Comparison of ENCODE assay signal across 8 cellular contexts in the genomic region with DNA sequence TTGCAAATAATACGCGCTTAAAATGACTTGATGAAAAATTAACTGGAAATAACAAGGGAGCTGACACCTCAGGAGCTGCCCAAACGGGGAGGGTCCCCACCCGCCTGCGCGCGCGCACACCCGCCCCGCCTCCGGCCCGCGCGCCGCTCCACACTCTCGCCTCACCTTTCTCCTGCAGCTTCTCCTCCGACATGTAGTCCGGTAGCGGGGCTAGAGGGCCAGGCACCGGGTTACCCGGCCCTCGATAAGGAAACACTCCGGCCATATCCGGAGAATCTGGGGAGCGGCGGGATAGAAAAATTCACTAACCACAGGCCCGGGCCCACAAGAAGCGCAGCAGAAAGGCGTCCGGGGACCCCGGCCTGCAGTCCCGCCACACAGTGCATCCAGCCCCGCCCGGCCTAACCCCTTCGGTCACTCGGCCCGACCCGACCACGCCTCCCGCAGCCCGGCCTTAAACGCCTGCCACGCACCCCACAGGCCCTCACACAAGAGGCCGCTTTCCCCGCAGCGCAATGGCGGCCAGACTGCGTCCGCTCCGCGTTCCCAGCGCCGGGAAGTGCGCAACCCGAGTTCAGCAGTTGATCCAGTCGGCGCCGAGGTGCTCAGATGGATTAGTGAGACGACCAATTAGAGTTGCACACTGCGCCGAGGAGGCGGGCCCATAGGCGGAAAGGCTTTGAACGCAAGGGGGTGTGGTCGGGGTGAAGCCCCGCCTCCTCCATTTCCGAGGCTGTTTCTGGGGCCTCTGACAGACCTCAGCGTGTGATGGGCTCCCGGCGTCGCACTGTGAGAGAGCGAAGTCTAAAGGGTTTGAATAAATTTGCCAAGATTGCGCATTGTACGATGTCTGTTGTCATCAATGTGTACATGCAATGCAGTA. TPM values are rescaled to one million over a fixed set of nuclear protein-coding genes. Genes with fewer than 3 reads are reported as not detected.
A peak's percentile ranks its signal among the peaks of the same experiment; 100 is the strongest.
DNase-seq lines count a peak whose midpoint lies in the region; ATAC-seq, FAIRE-seq and TF ChIP-seq lines count a peak whose summit lies in the region.

A gene (minus strand): TSS at position 561 of the 883 bp plus-strand sequence. CDS start 296 bp downstream, at position 265.

- TF ChIP-seq CTCF in 22Rv1 (IDR thresholded peaks at IDR 0.05) (no peak), body of pancreas (IDR thresholded peaks at IDR 0.05) (peak in 1 of 7 experiments; percentile 24), sigmoid colon (IDR thresholded peaks at IDR 0.05) (no peak)

- H3K36me3 ChIP-seq in body of pancreas (replicated peaks in 1 of 2; ENCODE audit: insufficient read depth in 1 of 2, low read depth in 2 of 2) (peaks cover 0 to 24% of the 10 kb centered on the region in 2 donors), sigmoid colon (peaks cover 23 to 39% (median 28%) of the 10 kb centered on the region in 4 donors)

- ATAC-seq in GM18520 (IDR thresholded peaks at IDR 0.05; ENCODE audit: unreplicated experiment) (peak; percentile 97), HG03064 (IDR thresholded peaks at IDR 0.05; ENCODE audit: low read depth, unreplicated experiment) (peak; percentile 93), body of pancreas (peak; percentile 100)

- H3K27me3 ChIP-seq in body of pancreas (no peaks in the 10 kb centered on the region), sigmoid colon (no peaks in the 10 kb centered on the region)

- no peaks in the 10 kb centered on the region for H3K9me3 ChIP-seq in body of pancreas
- H3K9me3 ChIP-seq in sigmoid colon: no peaks in the 10 kb centered on the region

- peak; percentile 88 for FAIRE-seq in TTC549 (lab: Jason Lieb, UNC)

- peak; percentile 87 for DNase-seq in NCI-H2107 treated with DMSO at 0.1 percent for 48 hours (lab: John Stamatoyannopoulos, UW; ENCODE audit: unreplicated experiment)
- DNase-seq in body of pancreas: peak; percentile 98 to 99 (median 99)
- peak; percentile 88 for DNase-seq in iPS DF 4.7 (ENCODE audit: extremely low read depth, low spot score)
- peak; percentile 99 for DNase-seq in sigmoid colon

- H3K27ac ChIP-seq in 22Rv1 (peak within 1 kb of the TSS; percentile 85), body of pancreas (peak within 1 kb of the TSS; percentile 82 to 96 (median 92)), sigmoid colon (peak within 1 kb of the TSS; percentile 91 to 98 (median 96))

- TF ChIP-seq EP300 in sigmoid colon (IDR thresholded peaks at IDR 0.05): no peak

- TF ChIP-seq POLR2A in body of pancreas (IDR thresholded peaks at IDR 0.05) (peak; percentile 79 to 96 (median 95)), sigmoid colon (IDR thresholded peaks at IDR 0.05) (peak; percentile 98)

- H3K4me1 ChIP-seq in body of pancreas (peaks cover 16% of the 10 kb centered on the region), sigmoid colon (peaks cover 0 to 28% (median 26%) of the 10 kb centered on the region in 4 donors)

- WGBS in body of pancreas, 2 donors: 0 to 1% methylated on average over 29 to 74 of the region's 74 CpGs
- WGBS in sigmoid colon, 2 donors: 0% methylated on average over 74 of the region's 74 CpGs

- intact Hi-C loops in body of pancreas (cut with DNase I) (no loop called here), sigmoid colon (cut with DNase I) (loop anchor here (1.0 to 2.0 kb wide), 2 partner anchors 26 to 35 kb away; a partner anchor contains a TSS)

- H3K4me3 ChIP-seq in body of pancreas: peak within 1 kb of the TSS; percentile 76 to 97
- H3K4me3 ChIP-seq in sigmoid colon: peak within 1 kb of the TSS; percentile 82 to 97 (median 90)

RNA-seq across cellular contexts. Expression of the gene that starts here (rescaled TPM):
- total RNA-seq in body of pancreas: 100 to 1,000 TPM in 1 of 2 donors, 10 to 100 TPM in 1; 84.7 to 100 TPM
- 100 to 1,000 TPM; 115 to 155 (median 125) TPM for total RNA-seq in sigmoid colon
- 10 to 100 TPM; 25.9 to 92.8 (median 34.2) TPM for polyA plus RNA-seq in sigmoid colon

Comparison
In these comparisons a context has a peak if more than half of its experiments do, and no peak if none do; other contexts are left out.
1. Peak in every context shown above with its lines: DNase-seq, ATAC-seq, H3K4me3 ChIP-seq and H3K27ac ChIP-seq.